Comparison of ENCODE assay signal across 1 cellular context in genomic region chr2:20182241-20182931, GRCh38.
A peak's percentile ranks its signal among the peaks of the same experiment; 100 is the strongest.
TF ChIP-seq lines count a peak whose summit lies in the region.

No MANE protein-coding gene starts in this region.

TF ChIP-seq in A549, 52 proteins besides CTCF, POLR2A, EP300 and RAD21 (continued from another document):
- TF ChIP-seq E2F6 (IDR thresholded peaks at IDR 0.05; ENCODE audit: borderline replicate concordance, low read depth) (peak; percentile 80; the same call in 1 of the 2 replicates), ATOH8 (CRISPR knock-in tag; IDR thresholded peaks at IDR 0.05; ENCODE audit: low read depth) (peak; percentile 73), MAFK (IDR thresholded peaks at IDR 0.05; ENCODE audit: partially characterized antibody) (peak; percentile 82), PHF8 (IDR thresholded peaks at IDR 0.05; ENCODE audit: borderline replicate concordance, low read depth) (no peak), HOXA7 (CRISPR knock-in tag; IDR thresholded peaks at IDR 0.05) (0 out of 2 replicates have a peak, but pooled peaks have one; percentile 62), KDM1A (IDR thresholded peaks at IDR 0.05; ENCODE audit: low read depth) (0 out of 2 replicates have a peak, but pooled peaks have one; percentile 53), HOXB13 (CRISPR knock-in tag; IDR thresholded peaks at IDR 0.05; ENCODE audit: low read depth) (peak; percentile 70; the same call in 1 of the 2 replicates)
